ENCODE assay signal across 1 cellular context in genomic region chr15:99474041-99474906, GRCh38.
TF ChIP-seq lines count a peak whose summit lies in the region.

No MANE protein-coding gene starts in this region.

TF ChIP-seq in GM23338, 12 proteins besides CTCF, POLR2A, EP300 and RAD21:
- TF ChIP-seq ZNF462 (CRISPR knock-in tag; IDR thresholded peaks at IDR 0.05) (no peak), CREB1 (CRISPR knock-in tag; IDR thresholded peaks at IDR 0.05; ENCODE audit: low read depth) (no peak)
